Comparison of ENCODE assay signal across 8 cellular contexts in the genomic region with DNA sequence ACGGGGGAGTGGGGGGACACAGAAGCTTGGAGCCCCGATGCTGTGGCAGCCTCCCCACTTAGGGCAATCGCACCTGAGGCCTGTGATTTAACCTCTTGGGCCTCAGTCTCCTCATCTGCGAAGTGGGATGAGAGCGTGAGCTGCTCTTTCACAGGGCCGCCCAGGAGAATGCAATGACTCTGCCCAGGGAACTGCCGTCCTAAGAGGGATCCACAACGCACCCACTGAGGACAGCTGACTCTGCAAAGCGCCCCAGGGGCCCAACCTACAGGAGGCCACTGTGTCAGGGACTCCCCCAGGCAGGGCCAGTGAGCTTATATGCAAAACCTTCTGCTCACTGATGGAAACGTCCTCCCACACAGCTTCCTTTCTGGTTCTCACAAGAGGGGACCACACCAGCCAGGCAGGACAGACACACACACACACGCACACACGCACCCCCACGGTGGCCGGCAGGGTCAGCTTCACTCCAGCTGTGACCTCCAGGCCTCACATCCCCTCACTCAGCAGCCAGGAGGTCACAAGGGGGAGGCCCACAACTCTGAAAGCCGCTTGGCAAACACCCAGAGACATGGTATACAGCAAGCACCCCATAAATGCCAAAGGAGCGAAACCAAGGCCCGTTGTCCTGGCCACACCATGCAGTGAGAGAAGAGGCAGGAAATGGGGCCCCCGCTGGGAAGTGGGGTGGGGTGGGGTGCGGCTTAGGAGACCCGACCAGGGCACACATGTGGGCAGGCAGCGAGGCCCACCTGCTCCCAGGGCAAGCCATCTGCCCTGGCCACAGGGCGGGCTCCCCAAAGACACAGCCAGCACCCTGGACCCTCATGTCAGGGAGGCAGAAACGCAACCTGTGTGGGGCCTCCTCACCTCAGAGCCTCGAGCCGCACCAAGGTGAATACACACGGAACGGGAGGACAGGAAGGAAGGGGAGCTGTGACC.
DNase-seq lines count a peak whose midpoint lies in the region; ATAC-seq and TF ChIP-seq lines count a peak whose summit lies in the region.

No MANE protein-coding gene starts in this region.

- TF ChIP-seq CTCF in CD4-positive, alpha-beta T cell (IDR thresholded peaks at IDR 0.05) = no peak

- intact Hi-C loops in CD4-positive, alpha-beta T cell (cut with DNase I, micrococcal nuclease) = no loop called here

- no peaks in the 10 kb centered on the region for H3K27me3 ChIP-seq in CD4-positive, alpha-beta T cell (ENCODE audit: control insufficient read depth, insufficient read depth, low read length)

- no peak overlapping the region for H3K4me3 Mint-ChIP-seq in CD4-positive, alpha-beta T cell
- peak overlapping the region; percentile 33 for H3K4me3 Mint-ChIP-seq in activated naive CD4-positive, alpha-beta T cell treated with anti-CD3 and anti-CD28 coated beads, Interleukin-2, amount 50 U/mL, for 24 hours

- CTCF ChIA-PET in CD4-positive, alpha-beta T cell (lab: Charles Lee) = no interaction called here

- H3K27ac ChIP-seq in CD4-positive, alpha-beta T cell (ENCODE audit: low read depth, low read length) = no peak overlapping the region

- peaks cover 25% of the 10 kb centered on the region for H3K36me3 Mint-ChIP-seq in CD4-positive, alpha-beta T cell (ENCODE audit: low read depth)
- peaks cover 4% of the 10 kb centered on the region for H3K36me3 Mint-ChIP-seq in activated naive CD4-positive, alpha-beta T cell treated with anti-CD3 and anti-CD28 coated beads, Interleukin-2, amount 50 U/mL, for 24 hours

- POLR2A ChIA-PET in CD4-positive, alpha-beta T cell (lab: Charles Lee) = no interaction called here

- H3K4me1 Mint-ChIP-seq in CD4-positive, alpha-beta T cell (ENCODE audit: low read depth) = peaks cover 45% of the 10 kb centered on the region
- H3K4me1 Mint-ChIP-seq in activated naive CD4-positive, alpha-beta T cell treated with anti-CD3 and anti-CD28 coated beads, Interleukin-2, amount 50 U/mL, for 24 hours = peaks cover 50% of the 10 kb centered on the region

- peak; percentile 32 for ATAC-seq in CD4-positive, alpha-beta T cell (ENCODE audit: poor library complexity)
- ATAC-seq in GM19468 (IDR thresholded peaks at IDR 0.05; ENCODE audit: extremely low read depth, unreplicated experiment) (peak; percentile 84), HG03460 (IDR thresholded peaks at IDR 0.05; ENCODE audit: unreplicated experiment) (peak; percentile 94)
- peak; percentile 98 for ATAC-seq in stimulated activated naive CD8-positive, alpha-beta T cell treated with anti-CD3 and anti-CD28 coated beads, Interleukin-15, Interleukin-2, amounts not matched to agents 100 U/mL and 50 U/mL, for 24 hours

- no peaks in the 10 kb centered on the region for H3K9me3 ChIP-seq in CD4-positive, alpha-beta T cell (ENCODE audit: control insufficient read depth, low read length)

- no peaks in the 10 kb centered on the region for H3K27me3 Mint-ChIP-seq in CD4-positive, alpha-beta T cell
- no peaks in the 10 kb centered on the region for H3K27me3 Mint-ChIP-seq in activated naive CD4-positive, alpha-beta T cell treated with anti-CD3 and anti-CD28 coated beads, Interleukin-2, amount 50 U/mL, for 24 hours

- no peak for DNase-seq in CD4-positive, alpha-beta T cell
- peak; percentile 79 for DNase-seq in stimulated activated naive CD8-positive, alpha-beta T cell treated with anti-CD3 and anti-CD28 coated beads, Interleukin-15, Interleukin-2, amounts not matched to agents 100 U/mL and 50 U/mL, for 24 hours
- DNase-seq in cerebellar cortex (ENCODE audit: low spot score) (no peak), NCI-H2171 treated with DMSO at 0.1 percent for 48 hours (lab: John Stamatoyannopoulos, UW) (no peak), DMS 273 (lab: John Stamatoyannopoulos, UW; ENCODE audit: unreplicated experiment) (no peak)

- no peaks in the 10 kb centered on the region for H3K9me3 Mint-ChIP-seq in CD4-positive, alpha-beta T cell
- no peaks in the 10 kb centered on the region for H3K9me3 Mint-ChIP-seq in activated naive CD4-positive, alpha-beta T cell treated with anti-CD3 and anti-CD28 coated beads, Interleukin-2, amount 50 U/mL, for 24 hours

- H3K27ac Mint-ChIP-seq in CD4-positive, alpha-beta T cell = peak overlapping the region; percentile 70
- H3K27ac Mint-ChIP-seq in activated naive CD4-positive, alpha-beta T cell treated with anti-CD3 and anti-CD28 coated beads, Interleukin-2, amount 50 U/mL, for 24 hours = peak overlapping the region; percentile 87

Comparison
In these comparisons a context has a peak if more than half of its experiments do, and no peak if none do; other contexts are left out.
1. ATAC-seq: peak in every context shown above with its lines; median percentile 98 in stimulated activated naive CD8-positive, alpha-beta T cell treated with anti-CD3 and anti-CD28 coated beads, Interleukin-15, Interleukin-2, amounts not matched to agents 100 U/mL and 50 U/mL, for 24 hours; 94 in HG03460; 84 in GM19468; 32 in CD4-positive, alpha-beta T cell.